13 cellular contexts compared by ENCODE assay signal in genomic region chr3:17398959-17399551, GRCh38.
DNase-seq lines count a peak whose midpoint lies in the region; ATAC-seq, FAIRE-seq and TF ChIP-seq lines count a peak whose summit lies in the region.
"Had no signal": no experiment of that assay in that cellular context is flagged by ENCODE, and none has a peak within 500 bp of the region (broad histone marks: within the 10 kb centered on the region; RNA-seq: fewer than 3 reads in every experiment).

No MANE protein-coding gene starts in this region.

- H3K27me3 ChIP-seq in GM12878 (replicated peaks in 1 of 2; ENCODE audit: control insufficient read depth in 2 of 2, insufficient read depth in 2 of 2, low read length in 1 of 2) (no peaks in the 10 kb centered on the region), HepG2 (ENCODE audit: control insufficient read depth in 1 of 2, insufficient read depth in 2 of 2, low read length in 2 of 2) (no peaks in the 10 kb centered on the region)
- H3K27me3 ChIP-seq: ovary, uterus had no signal

- H3K9me3 ChIP-seq in GM12878 (replicated peaks; ENCODE audit: control insufficient read depth, insufficient read depth, low read length) (no peaks in the 10 kb centered on the region), HepG2 (ENCODE audit: low read length) (no peaks in the 10 kb centered on the region)
- H3K9me3 ChIP-seq: ovary, uterus had no signal

- no peak for TF ChIP-seq POLR2A in GM12878 (IDR thresholded peaks at IDR 0.05; ENCODE audit: low read depth, low read length)
- no peak for TF ChIP-seq POLR2A in HepG2 (IDR thresholded peaks at IDR 0.05; ENCODE audit: insufficient read depth in 1 of 2, low read depth in 2 of 2, low read length in 2 of 2)

- H3K27me3 Mint-ChIP-seq in HFFc6 (ENCODE audit: insufficient read depth), result no peaks in the 10 kb centered on the region
- H3K27me3 Mint-ChIP-seq: activated naive CD4-positive, alpha-beta T cell treated with anti-CD3 and anti-CD28 coated beads, Interleukin-2, amount 50 U/mL, for 24 hours had no signal

- H3K4me3 Mint-ChIP-seq in HFFc6, result no peak overlapping the region
- H3K4me3 Mint-ChIP-seq: activated naive CD4-positive, alpha-beta T cell treated with anti-CD3 and anti-CD28 coated beads, Interleukin-2, amount 50 U/mL, for 24 hours had no signal

- in situ Hi-C loops in GM12878 (cut with MboI) (no loop called here), HepG2 (cut with HindIII; ENCODE audit: extremely low pct_ligation_motif_present, low pct_unique_long_range_greater_than_20kb) (no loop called here)

- no peaks in the 10 kb centered on the region for H3K79me2 ChIP-seq in GM12878 (ENCODE audit: control insufficient read depth, insufficient read depth, low read length)
- no peaks in the 10 kb centered on the region for H3K79me2 ChIP-seq in HepG2 (ENCODE audit: insufficient read depth, low read length)

- H3K4me1 ChIP-seq in GM12878 (ENCODE audit: control insufficient read depth, insufficient read depth, low read length) (peaks cover 15% of the 10 kb centered on the region), HepG2 (ENCODE audit: insufficient read depth, low read length) (no peaks in the 10 kb centered on the region)
- H3K4me1 ChIP-seq: uterus had no signal

- TF ChIP-seq CTCF in GM12878 (IDR thresholded peaks at IDR 0.05 in 2 of 3, conservative IDR thresholded peaks at IDR 0.05 in 1 of 3; ENCODE audit: control insufficient read depth in 2 of 3, extremely low read depth in 1 of 3, insufficient read depth in 1 of 3, low read depth in 3 of 3, low read length in 3 of 3) (no peak), HFFc6 (IDR thresholded peaks at IDR 0.05) (no peak), HepG2 (CRISPR knock-in tag; IDR thresholded peaks at IDR 0.05) (no peak)

- H3K9ac ChIP-seq in GM12878 (ENCODE audit: control insufficient read depth, insufficient read depth, low read length) (no peak overlapping the region; the same call in 1 of the 2 replicates), HepG2 (ENCODE audit: insufficient read depth, low read depth, low read length) (no peak overlapping the region)

- SMC1A ChIA-PET in GM12878 (lab: Charles Lee; ENCODE audit: uncharacterized antibody, unreplicated experiment), result interaction anchor here (0.6 to 3.9 kb wide), 18 partner anchors 8 to 930 kb away, joined by 3 to 35 read pairs (median 5); no protein-coding TSS in a partner anchor

- H4K20me1 ChIP-seq in GM12878 (ENCODE audit: control insufficient read depth, insufficient read depth), result no peaks in the 10 kb centered on the region
- H4K20me1 ChIP-seq in HepG2 (ENCODE audit: insufficient read depth, low read length), result no peaks in the 10 kb centered on the region

- no peak overlapping the region for H3K4me3 ChIP-seq in GM12878
- no peak overlapping the region for H3K4me3 ChIP-seq in HepG2 (replicated peaks in 1 of 3; ENCODE audit: insufficient read depth in 1 of 3, low read depth in 2 of 3, low read length in 3 of 3)
- H3K4me3 ChIP-seq: ovary, uterus had no signal

- TF ChIP-seq EP300 in GM12878 (IDR thresholded peaks at IDR 0.05; ENCODE audit: borderline replicate concordance in 1 of 2, control insufficient read depth in 1 of 2, low read depth in 2 of 2, low read length in 2 of 2), result peak; percentile 71 to 97; a peak in 3 of 4 replicates
- no peak for TF ChIP-seq EP300 in HepG2 (IDR thresholded peaks at IDR 0.05; ENCODE audit: low read depth in 2 of 2, low read length in 2 of 2)
- no peak for TF ChIP-seq EP300 in HepG2 (CRISPR knock-in tag; IDR thresholded peaks at IDR 0.05; ENCODE audit: borderline replicate concordance)

- FAIRE-seq in GM12878 (lab: Jason Lieb, UNC) (no peak), HepG2 (lab: Jason Lieb, UNC) (no peak)

- BruUV-seq in GM12878 (replicated peaks; lab: Mats Ljungman, UMichigan), result no TSS peak
- no TSS peak for BruUV-seq in HepG2 (replicated peaks; lab: Mats Ljungman, UMichigan)

- ATAC-seq in GM18861 (IDR thresholded peaks at IDR 0.05; ENCODE audit: unreplicated experiment) (peak; percentile 97), GM21717 (IDR thresholded peaks at IDR 0.05; ENCODE audit: unreplicated experiment) (peak; percentile 97), HG03196 (IDR thresholded peaks at IDR 0.05; ENCODE audit: unreplicated experiment) (peak; percentile 94), GM12878 (peak; percentile 98), HepG2 (no peak)

- H2AFZ ChIP-seq in GM12878 (ENCODE audit: control insufficient read depth, low read depth, low read length) (no peak overlapping the region), HepG2 (ENCODE audit: low read length) (no peak overlapping the region)

- no peaks in the 10 kb centered on the region for H3K36me3 Mint-ChIP-seq in HFFc6 (ENCODE audit: low read depth)

- DNase-seq in GM12878 (ENCODE audit: low read depth, low spot score) (peak; percentile 57), HFFc6 (no peak), ureter (ENCODE audit: low spot score) (no peak), globus pallidus (ENCODE audit: low spot score) (no peak), HepG2 (ENCODE audit: low spot score) (no peak)
- DNase-seq: activated CD4-positive, CD25-positive, alpha-beta regulatory T cell treated with anti-CD3 and anti-CD28 coated beads, Interleukin-2, amount 50 U/mL, for 72 hours; islet precursor cell; ovary; uterus had no signal

- H3K4me2 ChIP-seq in GM12878 (ENCODE audit: control insufficient read depth, insufficient read depth) (peak overlapping the region; percentile 85), HepG2 (ENCODE audit: low read depth, low read length) (no peak overlapping the region)

- POLR2A ChIA-PET in GM12878 (lab: Charles Lee), result interaction anchor here (1.3 kb wide), 1 partner anchor 348 kb away, joined by 3 read pairs; no protein-coding TSS in a partner anchor
- POLR2A ChIA-PET in HepG2 (lab: Yijun Ruan, JAX), result no interaction called here

- H3K36me3 ChIP-seq in GM12878 (ENCODE audit: control insufficient read depth in 2 of 2, insufficient read depth in 2 of 2, low read length in 1 of 2), result peaks cover 0 to 2% of the 10 kb centered on the region in 2 experiments; a peak in 1 of 4 replicates
- H3K36me3 ChIP-seq in HepG2 (replicated peaks in 1 of 2; ENCODE audit: control insufficient read depth in 1 of 2, insufficient read depth in 2 of 2, low read length in 2 of 2), result peaks cover 2 to 6% of the 10 kb centered on the region in 2 experiments; a peak in 3 of 5 replicates
- H3K36me3 ChIP-seq: ovary, uterus had no signal

- RAD21 ChIA-PET in GM12878 (lab: Charles Lee; ENCODE audit: unreplicated experiment), result interaction anchor here (1.0 to 3.9 kb wide), 6 partner anchors 15 to 848 kb away, joined by 3 to 14 read pairs (median 4); no protein-coding TSS in a partner anchor

- intact Hi-C loops in GM12878 (cut with micrococcal nuclease; ENCODE audit: unreplicated experiment), result no loop called here
- intact Hi-C loops in HepG2 (cut with micrococcal nuclease; ENCODE audit: unreplicated experiment), result no loop called here

- H3K27ac ChIP-seq in GM12878 (ENCODE audit: control insufficient read depth, insufficient read depth) (peak overlapping the region; percentile 68), HepG2 (ENCODE audit: extremely low read length, insufficient read depth, low read length) (no peak overlapping the region)
- H3K27ac ChIP-seq: ovary, uterus had no signal

- TF ChIP-seq RAD21 in GM12878 (IDR thresholded peaks at IDR 0.05; ENCODE audit: insufficient read depth, low read depth, low read length) (no peak), HepG2 (CRISPR knock-in tag; IDR thresholded peaks at IDR 0.05) (no peak)

- WGBS in GM12878 (ENCODE audit: insufficient coverage, insufficient replicate concordance, low lambda C conversion rate, missing lambda C conversion rate), result 2% methylated on average over 2 of the region's 2 CpGs
- 88% methylated on average over 2 of the region's 2 CpGs for WGBS in HepG2 (ENCODE audit: low lambda C conversion rate)

- H3K27ac Mint-ChIP-seq in HFFc6, result no peak overlapping the region
- H3K27ac Mint-ChIP-seq: activated naive CD4-positive, alpha-beta T cell treated with anti-CD3 and anti-CD28 coated beads, Interleukin-2, amount 50 U/mL, for 24 hours had no signal

- no peaks in the 10 kb centered on the region for H3K4me1 Mint-ChIP-seq in HFFc6 (ENCODE audit: low read depth)
- H3K4me1 Mint-ChIP-seq: activated naive CD4-positive, alpha-beta T cell treated with anti-CD3 and anti-CD28 coated beads, Interleukin-2, amount 50 U/mL, for 24 hours had no signal

- CTCF ChIA-PET in GM12878 (lab: Yijun Ruan, JAX) (interaction anchor here (0.8 to 4.4 kb wide), 14 partner anchors 12 to 796 kb away, joined by 3 to 21 read pairs (median 4); no protein-coding TSS in a partner anchor), HepG2 (lab: Yijun Ruan, JAX; ENCODE audit: low intra/inter-chr PET ratio, low total read pairs) (no interaction called here)

- no peaks in the 10 kb centered on the region for H3K9me3 Mint-ChIP-seq in HFFc6
- H3K9me3 Mint-ChIP-seq: activated naive CD4-positive, alpha-beta T cell treated with anti-CD3 and anti-CD28 coated beads, Interleukin-2, amount 50 U/mL, for 24 hours had no signal

TF ChIP-seq in GM12878, 131 proteins besides CTCF, POLR2A, EP300 and RAD21 (continues in another document):
- TF ChIP-seq SRF (IDR thresholded peaks at IDR 0.05; ENCODE audit: low read depth in 2 of 2, low read length in 2 of 2) (no peak), MEF2A (IDR thresholded peaks at IDR 0.05; ENCODE audit: insufficient read depth, low read depth, low read length) (0 out of 2 replicates have a peak, but pooled peaks have one; percentile 30), SREBF1 (IDR thresholded peaks at IDR 0.05; ENCODE audit: low read length) (no peak), TCF12 (IDR thresholded peaks at IDR 0.05; ENCODE audit: low read depth, low read length) (no peak), SUZ12 (IDR thresholded peaks at IDR 0.05; ENCODE audit: unreplicated experiment) (no peak), IKZF1 (conservative IDR thresholded peaks at IDR 0.05) (peak; percentile 99), RFX5 (IDR thresholded peaks at IDR 0.05; ENCODE audit: low read depth, low read length) (no peak), POLR2AphosphoS5 (IDR thresholded peaks at IDR 0.05; ENCODE audit: low read length) (no peak)

TF ChIP-seq in HepG2, 621 proteins besides CTCF, POLR2A, EP300 and RAD21 (continues in another document):
- TF ChIP-seq XRCC5 (optimal IDR thresholded peaks at IDR 0.05; ENCODE audit: low read length), result no peak
- TF ChIP-seq XBP1 (CRISPR knock-in tag; IDR thresholded peaks at IDR 0.05), result no peak
- TF ChIP-seq PCBP2 (optimal IDR thresholded peaks at IDR 0.05; ENCODE audit: low read depth, low read length, poor library complexity, severe bottlenecking), result no peak
- no peak for TF ChIP-seq SRSF4 (IDR thresholded peaks at IDR 0.05; ENCODE audit: low read depth, low read length, poor library complexity, severe bottlenecking)
- no peak for TF ChIP-seq TGIF2 (CRISPR knock-in tag; IDR thresholded peaks at IDR 0.05)
- no peak for TF ChIP-seq ZNF850 (CRISPR knock-in tag; conservative IDR thresholded peaks at IDR 0.05)
- TF ChIP-seq ZNF773 (CRISPR knock-in tag; IDR thresholded peaks at IDR 0.05; ENCODE audit: borderline replicate concordance), result no peak
- no peak for TF ChIP-seq RBM39 (IDR thresholded peaks at IDR 0.05; ENCODE audit: low read depth, low read length, poor library complexity, severe bottlenecking)
- TF ChIP-seq CENPBD1 (CRISPR knock-in tag; IDR thresholded peaks at IDR 0.05; ENCODE audit: borderline replicate concordance, low read depth), result no peak
